16 cellular contexts compared by ENCODE assay signal in genomic region chr10:29932991-29933390, GRCh38.
DNase-seq lines count a peak whose midpoint lies in the region; ATAC-seq and FAIRE-seq lines count a peak whose summit lies in the region.
"Had no signal": no experiment of that assay in that cellular context is flagged by ENCODE, and none has a peak within 500 bp of the region (broad histone marks: within the 10 kb centered on the region; RNA-seq: fewer than 3 reads in every experiment).

No MANE protein-coding gene starts in this region.

- CTCF ChIA-PET in activated CD4-positive, alpha-beta T cell treated with anti-CD3 and anti-CD28 coated beads for 36 hours (lab: Charles Lee) = interaction anchor here (0.6 kb wide), 1 partner anchor 140 kb away, joined by 3 read pairs; no protein-coding TSS in a partner anchor

- POLR2A ChIA-PET in activated CD4-positive, alpha-beta T cell treated with anti-CD3 and anti-CD28 coated beads for 36 hours (lab: Charles Lee) = no interaction called here

- intact Hi-C loops in activated CD4-positive, alpha-beta T cell treated with anti-CD3 and anti-CD28 coated beads for 36 hours (cut with DNase I, micrococcal nuclease) = no loop called here

- no peaks in the 10 kb centered on the region for H3K27me3 ChIP-seq in H7 (ENCODE audit: control insufficient read depth, insufficient read depth, low read length)

- ATAC-seq in activated CD4-positive, alpha-beta T cell treated with anti-CD3 and anti-CD28 coated beads for 36 hours = peak; percentile 61
- ATAC-seq in esophagus mucosa (peak; percentile 94), HG03280 (IDR thresholded peaks at IDR 0.05; ENCODE audit: unreplicated experiment) (no peak)
- ATAC-seq: GM12878 had no signal

- H3K27ac Mint-ChIP-seq in activated CD4-positive, alpha-beta T cell treated with anti-CD3 and anti-CD28 coated beads for 36 hours = no peak overlapping the region
- H3K27ac Mint-ChIP-seq: CD14-positive monocyte; CD8-positive, alpha-beta memory T cell had no signal

- no peaks in the 10 kb centered on the region for H3K9me3 Mint-ChIP-seq in activated CD4-positive, alpha-beta T cell treated with anti-CD3 and anti-CD28 coated beads for 36 hours (ENCODE audit: low read depth)

- H3K4me1 Mint-ChIP-seq in activated CD4-positive, alpha-beta T cell treated with anti-CD3 and anti-CD28 coated beads for 36 hours = peaks cover 8% of the 10 kb centered on the region
- H3K4me1 Mint-ChIP-seq: CD14-positive monocyte; CD8-positive, alpha-beta memory T cell had no signal

- no peak overlapping the region for H3K4me3 Mint-ChIP-seq in activated CD4-positive, alpha-beta T cell treated with anti-CD3 and anti-CD28 coated beads for 36 hours
- H3K4me3 Mint-ChIP-seq: CD14-positive monocyte; CD8-positive, alpha-beta memory T cell had no signal

- peaks cover 12% of the 10 kb centered on the region for H3K27me3 Mint-ChIP-seq in activated CD4-positive, alpha-beta T cell treated with anti-CD3 and anti-CD28 coated beads for 36 hours

- H3K36me3 Mint-ChIP-seq in activated CD4-positive, alpha-beta T cell treated with anti-CD3 and anti-CD28 coated beads for 36 hours (ENCODE audit: low read depth) = no peaks in the 10 kb centered on the region
- H3K36me3 Mint-ChIP-seq: CD14-positive monocyte; CD8-positive, alpha-beta memory T cell had no signal

- H3K4me3 ChIP-seq in H7 (ENCODE audit: insufficient read depth, low read depth, low read length) = no peak overlapping the region
- H3K4me3 ChIP-seq: GM12878, GM23248 had no signal

- FAIRE-seq in RCC 7860 (lab: Jason Lieb, UNC) = peak; percentile 79
- FAIRE-seq: GM12878, GM18507, H54 had no signal

- no peaks in the 10 kb centered on the region for H3K36me3 ChIP-seq in H7 (replicated peaks; ENCODE audit: control insufficient read depth, insufficient read depth, low read length)

- DNase-seq in activated CD4-positive, alpha-beta T cell treated with anti-CD3 and anti-CD28 coated beads for 36 hours = no peak
- DNase-seq in activated CD4-positive, alpha-beta T cell treated with anti-CD3 and anti-CD28 coated beads, Interleukin-2, amount 50 U/mL, for 48 hours = no peak
- DNase-seq in RCC 7860 (ENCODE audit: low spot score) (peak; percentile 26), renal cortical epithelial cell (ENCODE audit: low read depth) (peak; percentile 80), NCI-H2171 treated with DMSO at 0.1 percent for 48 hours (lab: John Stamatoyannopoulos, UW) (no peak), H7 (no peak)
- DNase-seq: Calu3; CD8-positive, alpha-beta memory T cell; DMS 273 treated with DMSO at 0.1 percent for 48 hours; GM23248 had no signal

Comparison
In these comparisons a context has a peak if more than half of its experiments do, and no peak if none do; other contexts are left out.
1. DNase-seq: peak in RCC 7860 (single experiment) and renal cortical epithelial cell (single experiment); none in activated CD4-positive, alpha-beta T cell treated with anti-CD3 and anti-CD28 coated beads for 36 hours (single experiment), activated CD4-positive, alpha-beta T cell treated with anti-CD3 and anti-CD28 coated beads, Interleukin-2, amount 50 U/mL, for 48 hours (0 of 2), NCI-H2171 treated with DMSO at 0.1 percent for 48 hours (single experiment) and H7 (single experiment).